10 cellular contexts compared by ENCODE assay signal in the genomic region with DNA sequence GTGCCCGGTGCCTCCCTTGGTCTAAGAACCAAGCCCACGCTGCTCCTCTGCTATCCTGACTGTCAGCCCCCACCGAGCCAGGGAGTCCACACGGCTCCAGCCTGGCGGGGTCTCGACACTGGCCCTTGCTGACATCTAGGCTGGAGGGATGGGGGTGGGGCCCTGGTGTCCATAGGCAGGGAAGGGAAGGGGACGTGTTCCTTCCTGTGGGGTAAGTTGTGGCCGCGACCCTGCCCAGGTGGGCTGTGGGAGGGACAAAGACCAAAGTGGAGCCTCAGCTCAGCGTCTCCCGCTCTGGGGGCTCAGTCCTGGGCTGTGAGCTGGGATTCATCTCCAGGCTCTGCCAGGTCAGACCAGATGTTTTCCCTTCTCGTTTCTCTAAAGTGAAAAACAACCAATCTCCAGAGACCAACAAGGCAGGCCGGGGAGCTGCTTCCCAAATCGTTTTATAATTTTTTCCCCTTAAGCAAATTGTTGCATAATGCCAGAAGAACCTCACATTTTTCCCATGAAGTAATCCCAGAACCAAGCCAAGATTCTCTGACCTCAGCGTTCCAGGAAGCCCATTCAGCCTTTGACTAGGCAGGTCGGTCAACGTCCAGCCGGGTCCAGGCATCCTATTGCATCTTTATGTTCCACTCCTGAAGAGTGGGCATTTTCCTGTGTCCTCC.
A peak's percentile ranks its signal among the peaks of the same experiment; 100 is the strongest.
DNase-seq lines count a peak whose midpoint lies in the region; ATAC-seq, FAIRE-seq and TF ChIP-seq lines count a peak whose summit lies in the region.
"Had no signal": no experiment of that assay in that cellular context is flagged by ENCODE, and none has a peak within 500 bp of the region (broad histone marks: within the 10 kb centered on the region; RNA-seq: fewer than 3 reads in every experiment).

No MANE protein-coding gene starts in this region.

- H3K4me1 ChIP-seq in mucosa of descending colon (ENCODE audit: low read depth) (no peaks in the 10 kb centered on the region), thoracic aorta (ENCODE audit: control insufficient read depth in 1 of 2, low read depth in 2 of 2) (peaks cover 9 to 24% of the 10 kb centered on the region in 2 donors)

- CTCF ChIA-PET in GM10248 (lab: Yijun Ruan, JAX): interaction anchor here (1.3 to 8.9 kb wide), 3 partner anchors 10 to 239 kb away, joined by 3 to 131 read pairs (median 4); a partner anchor contains a TSS

- intact Hi-C loops in mucosa of descending colon (cut with DNase I, micrococcal nuclease): loop anchor here in 1 of 2 donors (10.0 kb wide), 1 partner anchor 236 kb away; a partner anchor contains a TSS

- H3K36me3 ChIP-seq in mucosa of descending colon (ENCODE audit: low read depth) (no peaks in the 10 kb centered on the region), thoracic aorta (peaks cover 35% of the 10 kb centered on the region)

- peak; percentile 45 for DNase-seq in HS-5 (ENCODE audit: low read depth)
- DNase-seq in mucosa of descending colon: peak in 2 of 3 donors; percentile 25 to 42
- DNase-seq in thoracic aorta (ENCODE audit: low spot score): no peak
- DNase-seq in amniotic stem cell (lab: John Stamatoyannopoulos, UW): no peak
- no peak for DNase-seq in GM10248 (ENCODE audit: extremely low spot score)
- DNase-seq in occipital lobe (lab: John Stamatoyannopoulos, UW): no peak

- peak overlapping the region; percentile 69 to 74 for H3K27ac ChIP-seq in thoracic aorta

- H3K9me3 ChIP-seq in mucosa of descending colon: no peaks in the 10 kb centered on the region
- H3K9me3 ChIP-seq in thoracic aorta: no peaks in the 10 kb centered on the region

- ATAC-seq in mucosa of descending colon: peak; percentile 7
- peak; percentile 75 for ATAC-seq in thoracic aorta (ENCODE audit: insufficient number of reproducible peaks, low FRiP score, low read depth)
- no peak for ATAC-seq in HG03139 (IDR thresholded peaks at IDR 0.05; ENCODE audit: unreplicated experiment)

- POLR2A ChIA-PET in GM10248 (lab: Yijun Ruan, JAX): no interaction called here

- H3K4me3 ChIP-seq in mucosa of descending colon: no peak overlapping the region
- H3K4me3 ChIP-seq in thoracic aorta: peak overlapping the region; percentile 12
- H3K4me3 ChIP-seq: skin epidermis had no signal

- TF ChIP-seq CTCF in mucosa of descending colon (IDR thresholded peaks at IDR 0.05) (no peak), thoracic aorta (IDR thresholded peaks at IDR 0.05) (no peak), GM10248 (IDR thresholded peaks at IDR 0.05; ENCODE audit: control extremely low read depth, extremely low read depth, low read depth, missing control alignments) (no peak)

- FAIRE-seq in endometrium (lab: Jason Lieb, UNC): peak; percentile 63
- FAIRE-seq: colon had no signal

- no peaks in the 10 kb centered on the region for H3K27me3 ChIP-seq in thoracic aorta (replicated peaks; ENCODE audit: insufficient read depth)

Comparison
In these comparisons a context has a peak if more than half of its experiments do, and no peak if none do; other contexts are left out.
1. DNase-seq: peak in HS-5 (single experiment) and mucosa of descending colon (2 of 3); none in thoracic aorta (single experiment), amniotic stem cell (single experiment), GM10248 (single experiment) and occipital lobe (single experiment).